8 cellular contexts compared by ENCODE assay signal in genomic region chr10:79608505-79609375, GRCh38. TPM values are rescaled to one million over a fixed set of nuclear protein-coding genes. Genes with fewer than 3 reads are reported as not detected.
DNase-seq lines count a peak whose midpoint lies in the region; ATAC-seq, FAIRE-seq and TF ChIP-seq lines count a peak whose summit lies in the region.

No MANE protein-coding gene starts in this region.

- TF ChIP-seq POLR2A in body of pancreas (IDR thresholded peaks at IDR 0.05), result no peak

- H3K27me3 ChIP-seq in body of pancreas (no peaks in the 10 kb centered on the region), lower lobe of right lung (ENCODE audit: low read depth) (no peaks in the 10 kb centered on the region)

- H3K9me3 ChIP-seq in body of pancreas (no peaks in the 10 kb centered on the region), lower lobe of right lung (no peaks in the 10 kb centered on the region)

- ATAC-seq in GM18909 (IDR thresholded peaks at IDR 0.05; ENCODE audit: poor library complexity, unreplicated experiment), result peak; percentile 52
- no peak for ATAC-seq in body of pancreas
- ATAC-seq in lower lobe of right lung, result peak; percentile 32 to 34
- no peak for ATAC-seq in HG02970 (IDR thresholded peaks at IDR 0.05; ENCODE audit: low FRiP score, unreplicated experiment)

- H3K36me3 ChIP-seq in body of pancreas (replicated peaks in 1 of 2; ENCODE audit: insufficient read depth in 1 of 2, low read depth in 2 of 2) (no peaks in the 10 kb centered on the region), lower lobe of right lung (no peaks in the 10 kb centered on the region)

- H3K4me1 ChIP-seq in body of pancreas, result no peaks in the 10 kb centered on the region
- peaks cover 8% of the 10 kb centered on the region for H3K4me1 ChIP-seq in lower lobe of right lung

- intact Hi-C loops in body of pancreas (cut with DNase I), result no loop called here
- intact Hi-C loops in lower lobe of right lung (cut with DNase I), result no loop called here

- FAIRE-seq in frontal cortex (lab: Jason Lieb, UNC), result no peak

- 47 to 48% methylated on average over 20 of the region's 20 CpGs for WGBS in body of pancreas, 2 donors

- peak; percentile 57 for DNase-seq in OCI-M1 (lab: John Stamatoyannopoulos, UW)
- peak; percentile 42 to 67 (median 48) for DNase-seq in body of pancreas
- no peak for DNase-seq in lower lobe of right lung
- DNase-seq in dedifferentiated amniotic fluid mesenchymal stem cell (ENCODE audit: extremely low spot score), result no peak
- DNase-seq in frontal cortex (ENCODE audit: low spot score in 2 of 2), result no peak

- TF ChIP-seq CTCF in C4-2B (conservative IDR thresholded peaks at IDR 0.05), result peak; percentile 82
- TF ChIP-seq CTCF in body of pancreas (IDR thresholded peaks at IDR 0.05), result peak; percentile 28 to 79 (median 62)
- TF ChIP-seq CTCF in lower lobe of right lung (IDR thresholded peaks at IDR 0.05), result peak; percentile 59

- no peak overlapping the region for H3K4me3 ChIP-seq in body of pancreas
- no peak overlapping the region for H3K4me3 ChIP-seq in lower lobe of right lung

- no peak overlapping the region for H3K27ac ChIP-seq in C4-2B
- no peak overlapping the region for H3K27ac ChIP-seq in body of pancreas
- H3K27ac ChIP-seq in lower lobe of right lung, result no peak overlapping the region

RNA-seq across cellular contexts. Expression of gene SFTPA1, which starts 2.0 kb away (rescaled TPM):
- total RNA-seq in body of pancreas, result under 1 TPM in 1 of 2 donors, not detected in 1; 0.26 TPM
- total RNA-seq in lower lobe of right lung, result 10,352 TPM
- not detected for total RNA-seq in frontal cortex

RNA-seq across cellular contexts. Expression of gene SFTPA2, which starts 48.5 kb away (rescaled TPM):
- total RNA-seq in body of pancreas (1 to 10 TPM in 1 of 2 donors, not detected in 1; 1.6 TPM), lower lobe of right lung (14,717 TPM), frontal cortex (not detected)

Comparison
In these comparisons a context has a peak if more than half of its experiments do, and no peak if none do; other contexts are left out.
1. ATAC-seq: peak in GM18909 (single experiment) and lower lobe of right lung (2 of 2); none in body of pancreas (single experiment) and HG02970 (single experiment).
2. DNase-seq: peak in OCI-M1 (single experiment) and body of pancreas (4 of 4); none in lower lobe of right lung (single experiment), dedifferentiated amniotic fluid mesenchymal stem cell (single experiment) and frontal cortex (0 of 2).
3. RNA of gene SFTPA1, which starts 2.0 kb away (total RNA-seq): 10,352 TPM in lower lobe of right lung (single experiment); 0.26 TPM in body of pancreas and not detected in frontal cortex (single experiment); every median in the first group is over 1,000 times any median in the second.
4. RNA of gene SFTPA2, which starts 48.5 kb away (total RNA-seq): 14,717 TPM in lower lobe of right lung (single experiment); 1.6 TPM in body of pancreas and not detected in frontal cortex (single experiment); every median in the first group is over 1,000 times any median in the second.
5. Peak in every context shown above with its lines, with median percentiles within 50 percentile points of each other: CTCF ChIP-seq.